Comparison of ENCODE assay signal across 15 cellular contexts in genomic region chrX:71632923-71633657, GRCh38. TPM values are rescaled to one million over a fixed set of nuclear protein-coding genes. Genes with fewer than 3 reads are reported as not detected.
DNase-seq lines count a peak whose midpoint lies in the region; ATAC-seq lines count a peak whose summit lies in the region.
"Had no signal": no experiment of that assay in that cellular context is flagged by ENCODE, and none has a peak within 500 bp of the region (broad histone marks: within the 10 kb centered on the region; RNA-seq: fewer than 3 reads in every experiment).

No MANE protein-coding gene starts in this region.

- H3K9me3 ChIP-seq in right cardiac atrium (ENCODE audit: control insufficient read depth, low read length) = no peaks in the 10 kb centered on the region

- WGBS in right cardiac atrium = 62% methylated on average over 10 of the region's 10 CpGs

- intact Hi-C loops in right cardiac atrium (cut with DNase I) = no loop called here

- peaks cover 5% of the 10 kb centered on the region for H3K4me1 ChIP-seq in right cardiac atrium (ENCODE audit: control insufficient read depth, insufficient read depth, low read length)

- H3K27me3 ChIP-seq in right cardiac atrium (ENCODE audit: control insufficient read depth, insufficient read depth) = no peaks in the 10 kb centered on the region

- H3K27ac ChIP-seq in right cardiac atrium (ENCODE audit: low read length) = no peak overlapping the region

- ATAC-seq in GM18498 (IDR thresholded peaks at IDR 0.05; ENCODE audit: unreplicated experiment) (peak; percentile 41), GM21619 (IDR thresholded peaks at IDR 0.05; ENCODE audit: unreplicated experiment) (peak; percentile 46), right cardiac atrium (peak; percentile 25 to 34), GM21447 (IDR thresholded peaks at IDR 0.05; ENCODE audit: unreplicated experiment) (no peak)
- ATAC-seq: naive thymus-derived CD4-positive, alpha-beta T cell; sciatic nerve had no signal

- peak; percentile 87 for DNase-seq in NCI-H1436 (lab: John Stamatoyannopoulos, UW)
- peak in 1 of 3 donors; percentile 58 for DNase-seq in right cardiac atrium
- DNase-seq in NCI-H2171 treated with DMSO at 0.1 percent for 48 hours (lab: John Stamatoyannopoulos, UW) = no peak
- no peak for DNase-seq in COLO829 (ENCODE audit: low spot score)
- DNase-seq in inferior parietal cortex (ENCODE audit: extremely low spot score) = no peak
- DNase-seq: activated CD8-positive, alpha-beta memory T cell treated with anti-CD3 and anti-CD28 coated beads for 24 hours; immature natural killer cell; naive thymus-derived CD4-positive, alpha-beta T cell; NCI-H146; T-helper 9 cell had no signal

- no peak overlapping the region for H3K4me3 ChIP-seq in right cardiac atrium (ENCODE audit: low read length)

RNA-seq across cellular contexts. Expression of gene CXCR3, which starts 14.8 kb away (rescaled TPM):
- total RNA-seq in right cardiac atrium = under 1 TPM; 0.20 to 0.51 (median 0.29) TPM
- polyA plus RNA-seq in right cardiac atrium = 0.07 TPM
- total RNA-seq: HT1080 had no signal

RNA-seq across cellular contexts. Expression of gene GCNA, which starts 54.9 kb away (rescaled TPM):
- 1 to 10 TPM; 1.4 to 2.0 (median 1.7) TPM for total RNA-seq in right cardiac atrium
- polyA plus RNA-seq in right cardiac atrium = 0.81 TPM
